In genomic region chr2:209933499-209934458, GRCh38 we compare ENCODE assay signal across 10 cellular contexts.
DNase-seq lines count a peak whose midpoint lies in the region; FAIRE-seq and TF ChIP-seq lines count a peak whose summit lies in the region.
"Had no signal": no experiment of that assay in that cellular context is flagged by ENCODE, and none has a peak within 500 bp of the region (broad histone marks: within the 10 kb centered on the region; RNA-seq: fewer than 3 reads in every experiment).

No MANE protein-coding gene starts in this region.

- CTCF ChIA-PET in Calu3 (lab: Charles Lee): interaction anchor here (0.5 to 1.7 kb wide), 6 partner anchors 9 to 376 kb away, joined by 3 to 9 read pairs (median 4); partner anchors contain the start of gene KANSL1L

- H3K4me3 Mint-ChIP-seq in Calu3 (ENCODE audit: low read depth, unreplicated experiment): peak overlapping the region; percentile 26

- H3K27ac Mint-ChIP-seq in Calu3 (ENCODE audit: unreplicated experiment): peak overlapping the region; percentile 57

- H3K27ac ChIP-seq in transverse colon: no peak overlapping the region
- H3K27ac ChIP-seq: PC-9 had no signal

- no peaks in the 10 kb centered on the region for H3K36me3 Mint-ChIP-seq in Calu3 (ENCODE audit: insufficient read depth, unreplicated experiment)

- FAIRE-seq in HTR-8/SVneo (lab: Jason Lieb, UNC): no peak

- no peaks in the 10 kb centered on the region for H3K27me3 ChIP-seq in transverse colon

- DNase-seq in Calu3 (peak; percentile 11), RPMI7951 (ENCODE audit: low read depth) (peak; percentile 75), fibroblast of pulmonary artery (ENCODE audit: low read depth) (peak; percentile 88), occipital lobe (lab: John Stamatoyannopoulos, UW) (peak; percentile 31), HTR-8/SVneo (ENCODE audit: insufficient read length, low spot score) (no peak), transverse colon (no peak), DMS 273 (lab: John Stamatoyannopoulos, UW; ENCODE audit: unreplicated experiment) (no peak), GM13977 (ENCODE audit: low spot score) (no peak)
- DNase-seq: activated CD8-positive, alpha-beta memory T cell treated with anti-CD3 and anti-CD28 coated beads, Interleukin-2, amount 50 U/mL, for 48 hours; PC-9 had no signal

- H3K4me3 ChIP-seq in fibroblast of pulmonary artery (replicated peaks; ENCODE audit: low read depth, low read length): peak overlapping the region; percentile 1
- H3K4me3 ChIP-seq in transverse colon: no peak overlapping the region
- H3K4me3 ChIP-seq: PC-9 had no signal

- no peaks in the 10 kb centered on the region for H3K9me3 ChIP-seq in transverse colon

- in situ Hi-C loops in transverse colon (cut with MboI; ENCODE audit: low pct_ligation_motif_present in 1 of 4, low pct_unique_long_range_greater_than_20kb in 1 of 4, low sequenced_read_pairs in 3 of 4) (no loop called here), GM13977 (cut with MboI; ENCODE audit: low pct_unique_long_range_greater_than_20kb, low sequenced_read_pairs, unreplicated experiment) (no loop called here)

- no peak for TF ChIP-seq POLR2A in transverse colon (IDR thresholded peaks at IDR 0.05)

- TF ChIP-seq CTCF in Calu3 (IDR thresholded peaks at IDR 0.05; ENCODE audit: unreplicated experiment) (no peak), fibroblast of pulmonary artery (IDR thresholded peaks at IDR 0.05; ENCODE audit: low read length, missing control alignments) (no peak), transverse colon (IDR thresholded peaks at IDR 0.05) (no peak), GM13977 (IDR thresholded peaks at IDR 0.05; ENCODE audit: extremely low read depth, insufficient read depth, missing control alignments) (no peak)

- H3K9me3 Mint-ChIP-seq in Calu3 (ENCODE audit: low read depth, unreplicated experiment): no peaks in the 10 kb centered on the region

- H3K36me3 ChIP-seq in transverse colon: no peaks in the 10 kb centered on the region

- intact Hi-C loops in Calu3 (cut with micrococcal nuclease; ENCODE audit: unreplicated experiment): loop anchor here (1.0 kb wide), 1 partner anchor 28 kb away; no protein-coding TSS in a partner anchor
- intact Hi-C loops in transverse colon (cut with DNase I; ENCODE audit: low total_unique reads): no loop called here

- BruUV-seq in Calu3 (replicated peaks; lab: Mats Ljungman, UMichigan): no TSS peak

- peaks cover 23% of the 10 kb centered on the region for H3K4me1 Mint-ChIP-seq in Calu3 (ENCODE audit: low read depth, unreplicated experiment)

- WGBS in transverse colon (ENCODE audit: low coverage in 1 of 2), 2 donors: 21 to 49% methylated on average over 4 to 11 of the region's 11 CpGs

- no peaks in the 10 kb centered on the region for H3K27me3 Mint-ChIP-seq in Calu3 (ENCODE audit: unreplicated experiment)

- H3K4me1 ChIP-seq in transverse colon: peaks cover 0 to 7% (median 3%) of the 10 kb centered on the region in 4 donors

- TF ChIP-seq EP300 in transverse colon (IDR thresholded peaks at IDR 0.05; ENCODE audit: low read depth): no peak

Comparison
In these comparisons a context has a peak if more than half of its experiments do, and no peak if none do; other contexts are left out.
1. DNase-seq: peak in Calu3 (single experiment), RPMI7951 (single experiment), fibroblast of pulmonary artery (single experiment) and occipital lobe (single experiment); none in HTR-8/SVneo (single experiment), transverse colon (single experiment), DMS 273 (single experiment) and GM13977 (single experiment).